In genomic region chr13:33626407-33626806, GRCh38 we compare ENCODE assay signal across 8 cellular contexts.
"Had no signal": no experiment of that assay in that cellular context is flagged by ENCODE, and none has a peak within 500 bp of the region (broad histone marks: within the 10 kb centered on the region; RNA-seq: fewer than 3 reads in every experiment).

No MANE protein-coding gene starts in this region.

- H3K4me1 ChIP-seq: HAP-1 had no signal

- H3K4me3 ChIP-seq: GM23248, GM23338, HAP-1 had no signal

- H3K36me3 ChIP-seq: HAP-1 had no signal

- H3K27ac ChIP-seq: GM23248 had no signal

- DNase-seq: GM23248, GOT3, H7, H9, HCEC 1CT, HFFc6 had no signal

- H3K9me3 ChIP-seq: HAP-1 had no signal
